1 cellular context compared by ENCODE assay signal in genomic region chr9:78235296-78235770, GRCh38.
TF ChIP-seq lines count a peak whose summit lies in the region.

No MANE protein-coding gene starts in this region.

TF ChIP-seq in GM23338, 12 proteins besides CTCF, POLR2A, EP300 and RAD21 (continued from another document):
- TF ChIP-seq EZH2 (IDR thresholded peaks at IDR 0.05; ENCODE audit: low read depth, unreplicated experiment): no peak
- no peak for TF ChIP-seq ZNF114 (CRISPR knock-in tag; IDR thresholded peaks at IDR 0.05)
- TF ChIP-seq CREB1 (CRISPR knock-in tag; IDR thresholded peaks at IDR 0.05; ENCODE audit: low read depth): no peak
- TF ChIP-seq EZH2phosphoT487 (IDR thresholded peaks at IDR 0.05; ENCODE audit: unreplicated experiment): no peak
